In genomic region chr1:241424480-241424971, GRCh38 we compare ENCODE assay signal across 8 cellular contexts.
DNase-seq lines count a peak whose midpoint lies in the region; ATAC-seq, FAIRE-seq and TF ChIP-seq lines count a peak whose summit lies in the region.

No MANE protein-coding gene starts in this region.

- H2AK5ac ChIP-seq in trophoblast cell (ENCODE audit: low read length) = no peak overlapping the region

- H3K4me1 ChIP-seq in endocrine pancreas (ENCODE audit: control insufficient read depth, insufficient read depth, low read length) (peaks cover 9% of the 10 kb centered on the region), trophoblast cell (ENCODE audit: control insufficient read depth in 1 of 2, insufficient read depth in 2 of 2, low read length in 2 of 2) (peaks cover 3 to 5% of the 10 kb centered on the region in 2 experiments)

- H3K9ac ChIP-seq in endocrine pancreas (ENCODE audit: control insufficient read depth, insufficient read depth, low read length) = peak overlapping the region; percentile 10
- H3K9ac ChIP-seq in trophoblast cell (ENCODE audit: low read length) = no peak overlapping the region

- no peak overlapping the region for H3K18ac ChIP-seq in trophoblast cell (ENCODE audit: low read length)

- H3K4me3 ChIP-seq in endocrine pancreas (ENCODE audit: control insufficient read depth, insufficient read depth, low read length) (no peak overlapping the region), trophoblast cell (ENCODE audit: low read depth, low read length) (peak overlapping the region; percentile 76)

- no peak for FAIRE-seq in GM12891 (lab: Jason Lieb, UNC)

- no peak overlapping the region for H2BK12ac ChIP-seq in trophoblast cell (ENCODE audit: low read length)

- no peak overlapping the region for H4K91ac ChIP-seq in trophoblast cell (ENCODE audit: low read depth, low read length)

- no peaks in the 10 kb centered on the region for H3K79me2 ChIP-seq in trophoblast cell (ENCODE audit: control insufficient read depth, insufficient read depth, low read length, poor library complexity)

- TF ChIP-seq POLR2A in GM12891 (IDR thresholded peaks at IDR 0.05; ENCODE audit: low read depth, low read length) = no peak

- no peak for TF ChIP-seq CTCF in omental fat pad (IDR thresholded peaks at IDR 0.05)

- no peak overlapping the region for H3K14ac ChIP-seq in trophoblast cell (ENCODE audit: low read length)

- no peaks in the 10 kb centered on the region for H3K36me3 ChIP-seq in endocrine pancreas (ENCODE audit: control insufficient read depth, insufficient read depth, low read length)
- H3K36me3 ChIP-seq in trophoblast cell (ENCODE audit: control insufficient read depth in 1 of 2, insufficient read depth in 2 of 2, low read length in 2 of 2) = no peaks in the 10 kb centered on the region

- H3K36me3 Mint-ChIP-seq in activated CD4-positive, alpha-beta memory T cell treated with anti-CD3 and anti-CD28 coated beads, Interleukin-2, amount 10 ng/mL, durations not matched to agents 7 days and 5 days (ENCODE audit: low read depth) = no peaks in the 10 kb centered on the region

- no peak overlapping the region for H3K27ac Mint-ChIP-seq in activated CD4-positive, alpha-beta memory T cell treated with anti-CD3 and anti-CD28 coated beads, Interleukin-2, amount 10 ng/mL, durations not matched to agents 7 days and 5 days

- H3K79me1 ChIP-seq in trophoblast cell (ENCODE audit: low read length) = no peaks in the 10 kb centered on the region

- peak overlapping the region; percentile 98 for H3K4me2 ChIP-seq in trophoblast cell (ENCODE audit: low read length)

- H2BK5ac ChIP-seq in trophoblast cell (ENCODE audit: low read depth, low read length, poor library complexity) = no peak overlapping the region

- peak overlapping the region; percentile 53 for H2AFZ ChIP-seq in trophoblast cell (ENCODE audit: insufficient read depth, low read length, poor library complexity)

- no peak overlapping the region for H4K12ac ChIP-seq in trophoblast cell (ENCODE audit: low read depth, low read length)

- H3K9me3 ChIP-seq in endocrine pancreas (ENCODE audit: control insufficient read depth, low read length) (no peaks in the 10 kb centered on the region), trophoblast cell (ENCODE audit: insufficient read depth, low read depth, low read length) (no peaks in the 10 kb centered on the region)

- no peaks in the 10 kb centered on the region for H3K27me3 ChIP-seq in endocrine pancreas (ENCODE audit: control insufficient read depth, insufficient read depth, low read length)
- H3K27me3 ChIP-seq in trophoblast cell (ENCODE audit: insufficient read depth, low read length) = peaks cover 10% of the 10 kb centered on the region

- ATAC-seq in GM18909 (IDR thresholded peaks at IDR 0.05; ENCODE audit: poor library complexity, unreplicated experiment) = peak; percentile 6
- peak; percentile 5 for ATAC-seq in HG03378 (IDR thresholded peaks at IDR 0.05; ENCODE audit: unreplicated experiment)
- ATAC-seq in omental fat pad (ENCODE audit: low FRiP score) = no peak

- CTCF ChIA-PET in activated CD4-positive, alpha-beta memory T cell treated with anti-CD3 and anti-CD28 coated beads, Interleukin-2, amount 10 ng/mL, durations not matched to agents 7 days and 5 days (lab: Charles Lee) = no interaction called here

- no peak overlapping the region for H3K27ac ChIP-seq in trophoblast cell (ENCODE audit: low read depth, low read length)

- peaks cover 41% of the 10 kb centered on the region for H3K27me3 Mint-ChIP-seq in activated CD4-positive, alpha-beta memory T cell treated with anti-CD3 and anti-CD28 coated beads, Interleukin-2, amount 10 ng/mL, durations not matched to agents 7 days and 5 days

- H3K23ac ChIP-seq in trophoblast cell (ENCODE audit: low read length) = no peak overlapping the region

- H3K4ac ChIP-seq in trophoblast cell (ENCODE audit: low read depth, low read length) = no peak overlapping the region

- DNase-seq in trophoblast cell = no peak
- DNase-seq in GM12891 (ENCODE audit: insufficient read length, low spot score) = no peak
- DNase-seq in activated CD4-positive, alpha-beta memory T cell treated with anti-CD3 and anti-CD28 coated beads, Interleukin-2, amount 10 ng/mL, durations not matched to agents 7 days and 5 days = no peak
- DNase-seq in RKO (ENCODE audit: low spot score) = no peak
- DNase-seq in omental fat pad (ENCODE audit: low spot score) = no peak

- H4K8ac ChIP-seq in trophoblast cell (ENCODE audit: low read depth, low read length) = no peak overlapping the region

- H3K4me1 Mint-ChIP-seq in activated CD4-positive, alpha-beta memory T cell treated with anti-CD3 and anti-CD28 coated beads, Interleukin-2, amount 10 ng/mL, durations not matched to agents 7 days and 5 days = peaks cover 3% of the 10 kb centered on the region

- H3K9me3 Mint-ChIP-seq in activated CD4-positive, alpha-beta memory T cell treated with anti-CD3 and anti-CD28 coated beads, Interleukin-2, amount 10 ng/mL, durations not matched to agents 7 days and 5 days = no peaks in the 10 kb centered on the region

- no peak overlapping the region for H3K4me3 Mint-ChIP-seq in activated CD4-positive, alpha-beta memory T cell treated with anti-CD3 and anti-CD28 coated beads, Interleukin-2, amount 10 ng/mL, durations not matched to agents 7 days and 5 days

- no CpG with 5 or more reads among the region's 21 CpGs for WGBS in trophoblast cell (ENCODE audit: extremely low coverage, insufficient coverage, insufficient read length)

- POLR2A ChIA-PET in activated CD4-positive, alpha-beta memory T cell treated with anti-CD3 and anti-CD28 coated beads, Interleukin-2, amount 10 ng/mL, durations not matched to agents 7 days and 5 days (lab: Charles Lee) = no interaction called here

- no peak overlapping the region for H2BK120ac ChIP-seq in trophoblast cell (ENCODE audit: insufficient read depth, low read length, poor library complexity)

TF ChIP-seq in GM12891, 5 proteins besides CTCF, POLR2A, EP300 and RAD21:
- TF ChIP-seq SPI1 (IDR thresholded peaks at IDR 0.05; ENCODE audit: low read depth, low read length) = no peak
- no peak for TF ChIP-seq TAF1 (IDR thresholded peaks at IDR 0.05; ENCODE audit: low read depth, low read length)
- no peak for TF ChIP-seq POLR2AphosphoS5 (IDR thresholded peaks at IDR 0.05; ENCODE audit: low read depth, low read length)
- TF ChIP-seq POU2F2 (IDR thresholded peaks at IDR 0.05; ENCODE audit: low read depth, low read length) = no peak
- TF ChIP-seq PAX5 (IDR thresholded peaks at IDR 0.05; ENCODE audit: insufficient read depth, low read length, severe bottlenecking) = no peak
